Comparison of ENCODE assay signal across 10 cellular contexts in the genomic region with DNA sequence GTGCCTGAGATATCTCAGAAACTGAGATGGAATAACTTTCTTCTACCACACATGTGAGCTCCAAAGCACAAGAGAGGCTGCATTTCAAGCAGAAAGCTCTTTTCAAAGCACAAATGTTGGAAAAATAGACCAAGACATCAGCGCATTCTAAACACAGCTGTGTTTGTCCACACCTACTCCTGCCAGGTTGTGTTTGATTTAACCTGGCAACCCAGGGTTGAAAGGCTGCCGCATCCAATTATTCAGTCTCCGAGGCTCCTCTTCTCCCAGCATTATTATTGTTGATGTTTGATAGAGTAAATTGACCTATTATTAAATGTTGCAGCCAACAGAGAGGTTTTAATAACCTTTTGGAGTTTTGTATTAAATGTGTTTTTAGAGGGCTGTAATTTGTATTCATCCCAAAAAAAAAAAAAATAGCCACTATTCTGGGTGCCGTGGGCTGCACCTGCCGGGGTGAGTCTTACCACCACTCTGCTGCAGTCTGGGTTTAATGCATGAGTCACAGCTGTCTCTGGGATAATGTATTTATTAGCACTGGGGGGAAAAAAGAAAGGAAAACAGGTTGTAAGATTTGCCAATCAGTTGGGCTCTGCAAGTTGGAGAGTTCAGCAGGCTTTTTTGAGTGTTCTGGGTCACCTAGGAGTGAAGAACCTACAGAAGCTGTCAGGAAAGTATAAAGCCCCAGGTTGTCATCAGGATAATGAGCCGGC.
DNase-seq lines count a peak whose midpoint lies in the region; ATAC-seq and TF ChIP-seq lines count a peak whose summit lies in the region.
"Had no signal": no experiment of that assay in that cellular context is flagged by ENCODE, and none has a peak within 500 bp of the region (broad histone marks: within the 10 kb centered on the region; RNA-seq: fewer than 3 reads in every experiment).

No MANE protein-coding gene starts in this region.

- no peaks in the 10 kb centered on the region for H3K27me3 ChIP-seq in tibial artery

- H3K9me3 Mint-ChIP-seq in brain: peaks cover 0 to 2% (median 0%) of the 10 kb centered on the region in 5 experiments
- no peaks in the 10 kb centered on the region for H3K9me3 Mint-ChIP-seq in activated T-cell treated with anti-CD3 and anti-CD28 coated beads, Interleukin-2, amount 50 U/mL, for 4 hours
- H3K9me3 Mint-ChIP-seq: activated T-helper 17 cell treated with anti-CD3 and anti-CD28 coated beads, Interleukin-2, amount 50 U/mL, for 72 hours had no signal

- peak overlapping the region; percentile 68 to 94 (median 88) for H3K27ac Mint-ChIP-seq in brain
- H3K27ac Mint-ChIP-seq: activated T-helper 17 cell treated with anti-CD3 and anti-CD28 coated beads, Interleukin-2, amount 50 U/mL, for 72 hours had no signal

- no peaks in the 10 kb centered on the region for H3K27me3 Mint-ChIP-seq in brain
- no peaks in the 10 kb centered on the region for H3K27me3 Mint-ChIP-seq in activated T-cell treated with anti-CD3 and anti-CD28 coated beads, Interleukin-2, amount 50 U/mL, for 4 hours (ENCODE audit: low read depth)
- H3K27me3 Mint-ChIP-seq: activated T-helper 17 cell treated with anti-CD3 and anti-CD28 coated beads, Interleukin-2, amount 50 U/mL, for 72 hours had no signal

- no peaks in the 10 kb centered on the region for H3K36me3 Mint-ChIP-seq in brain
- H3K36me3 Mint-ChIP-seq in activated T-cell treated with anti-CD3 and anti-CD28 coated beads, Interleukin-2, amount 50 U/mL, for 4 hours (ENCODE audit: insufficient read depth): no peaks in the 10 kb centered on the region

- peaks cover 43% of the 10 kb centered on the region for H3K4me1 Mint-ChIP-seq in brain
- no peaks in the 10 kb centered on the region for H3K4me1 Mint-ChIP-seq in activated T-cell treated with anti-CD3 and anti-CD28 coated beads, Interleukin-2, amount 50 U/mL, for 4 hours (ENCODE audit: low read depth)
- H3K4me1 Mint-ChIP-seq: activated T-helper 17 cell treated with anti-CD3 and anti-CD28 coated beads, Interleukin-2, amount 50 U/mL, for 72 hours had no signal

- TF ChIP-seq CTCF in brain (conservative IDR thresholded peaks at IDR 0.05): no peak
- no peak for TF ChIP-seq CTCF in tibial artery (IDR thresholded peaks at IDR 0.05)
- TF ChIP-seq CTCF in GM20000 (IDR thresholded peaks at IDR 0.05; ENCODE audit: extremely low read depth, missing control alignments): no peak

- H3K27ac ChIP-seq in tibial artery: no peak overlapping the region

- H3K4me1 ChIP-seq in tibial artery: peaks cover 0 to 10% (median 3%) of the 10 kb centered on the region in 4 donors

- H3K36me3 ChIP-seq in tibial artery: no peaks in the 10 kb centered on the region

- no peak overlapping the region for H3K4me3 ChIP-seq in tibial artery

- intact Hi-C loops in tibial artery (cut with DNase I; ENCODE audit: low total_unique reads): no loop called here

- no peaks in the 10 kb centered on the region for H3K9me3 ChIP-seq in tibial artery

- peak; percentile 25 for DNase-seq in AG08396 (ENCODE audit: low spot score)
- DNase-seq in NCI-H146 treated with DMSO at 0.1 percent for 48 hours (lab: John Stamatoyannopoulos, UW; ENCODE audit: unreplicated experiment): peak; percentile 95
- peak; percentile 26 for DNase-seq in midbrain (lab: John Stamatoyannopoulos, UW)
- no peak for DNase-seq in tibial artery
- DNase-seq in activated T-cell treated with anti-CD3 and anti-CD28 coated beads, Interleukin-2, amount 50 U/mL, for 4 hours: no peak
- DNase-seq in GM20000 (ENCODE audit: low spot score): no peak
- DNase-seq in activated effector memory CD4-positive, alpha-beta T cell treated with anti-CD3 and anti-CD28 coated beads, Interleukin-2, amount 50 U/mL, for 16 hours: no peak

- no peak for ATAC-seq in activated T-cell treated with anti-CD3 and anti-CD28 coated beads, Interleukin-2, amount 50 U/mL, for 4 hours
- ATAC-seq: activated T-helper 17 cell treated with anti-CD3 and anti-CD28 coated beads, Interleukin-2, amount 50 U/mL, for 72 hours; HCT116 had no signal

- peak overlapping the region; percentile 12 to 69 (median 46) for H3K4me3 Mint-ChIP-seq in brain
- no peak overlapping the region for H3K4me3 Mint-ChIP-seq in activated T-cell treated with anti-CD3 and anti-CD28 coated beads, Interleukin-2, amount 50 U/mL, for 4 hours
- H3K4me3 Mint-ChIP-seq: activated T-helper 17 cell treated with anti-CD3 and anti-CD28 coated beads, Interleukin-2, amount 50 U/mL, for 72 hours had no signal

Comparison
In these comparisons a context has a peak if more than half of its experiments do, and no peak if none do; other contexts are left out.
1. DNase-seq: peak in AG08396 (single experiment), NCI-H146 treated with DMSO at 0.1 percent for 48 hours (single experiment) and midbrain (single experiment); none in tibial artery (0 of 2), activated T-cell treated with anti-CD3 and anti-CD28 coated beads, Interleukin-2, amount 50 U/mL, for 4 hours (single experiment), GM20000 (single experiment) and activated effector memory CD4-positive, alpha-beta T cell treated with anti-CD3 and anti-CD28 coated beads, Interleukin-2, amount 50 U/mL, for 16 hours (single experiment).